2 cellular contexts compared by ENCODE assay signal in the genomic region with DNA sequence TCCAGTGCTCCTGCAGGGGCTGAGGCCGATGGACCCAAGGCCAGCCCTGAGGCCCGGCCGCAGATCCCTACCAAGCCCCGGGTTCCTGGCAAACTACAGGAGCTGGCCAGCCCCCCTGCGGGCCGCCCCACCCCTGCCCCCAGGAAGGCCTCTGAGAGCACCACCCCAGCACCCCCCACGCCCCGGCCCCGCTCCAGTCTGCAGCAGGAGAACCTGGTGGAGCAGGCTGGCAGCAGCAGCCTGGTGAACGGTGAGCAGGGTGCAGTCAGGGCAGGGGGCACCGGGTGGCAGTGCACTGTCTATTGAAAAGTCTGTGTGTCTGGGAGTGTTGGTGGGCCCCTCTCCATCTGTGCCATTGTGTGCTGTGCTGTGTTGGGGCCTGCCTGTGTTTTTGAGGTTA.
TF ChIP-seq lines count a peak whose summit lies in the region.

No MANE protein-coding gene starts in this region.

TF ChIP-seq in GM23338, 12 proteins besides CTCF, POLR2A, EP300 and RAD21 (continued from another document):
- TF ChIP-seq, protein P1, sequence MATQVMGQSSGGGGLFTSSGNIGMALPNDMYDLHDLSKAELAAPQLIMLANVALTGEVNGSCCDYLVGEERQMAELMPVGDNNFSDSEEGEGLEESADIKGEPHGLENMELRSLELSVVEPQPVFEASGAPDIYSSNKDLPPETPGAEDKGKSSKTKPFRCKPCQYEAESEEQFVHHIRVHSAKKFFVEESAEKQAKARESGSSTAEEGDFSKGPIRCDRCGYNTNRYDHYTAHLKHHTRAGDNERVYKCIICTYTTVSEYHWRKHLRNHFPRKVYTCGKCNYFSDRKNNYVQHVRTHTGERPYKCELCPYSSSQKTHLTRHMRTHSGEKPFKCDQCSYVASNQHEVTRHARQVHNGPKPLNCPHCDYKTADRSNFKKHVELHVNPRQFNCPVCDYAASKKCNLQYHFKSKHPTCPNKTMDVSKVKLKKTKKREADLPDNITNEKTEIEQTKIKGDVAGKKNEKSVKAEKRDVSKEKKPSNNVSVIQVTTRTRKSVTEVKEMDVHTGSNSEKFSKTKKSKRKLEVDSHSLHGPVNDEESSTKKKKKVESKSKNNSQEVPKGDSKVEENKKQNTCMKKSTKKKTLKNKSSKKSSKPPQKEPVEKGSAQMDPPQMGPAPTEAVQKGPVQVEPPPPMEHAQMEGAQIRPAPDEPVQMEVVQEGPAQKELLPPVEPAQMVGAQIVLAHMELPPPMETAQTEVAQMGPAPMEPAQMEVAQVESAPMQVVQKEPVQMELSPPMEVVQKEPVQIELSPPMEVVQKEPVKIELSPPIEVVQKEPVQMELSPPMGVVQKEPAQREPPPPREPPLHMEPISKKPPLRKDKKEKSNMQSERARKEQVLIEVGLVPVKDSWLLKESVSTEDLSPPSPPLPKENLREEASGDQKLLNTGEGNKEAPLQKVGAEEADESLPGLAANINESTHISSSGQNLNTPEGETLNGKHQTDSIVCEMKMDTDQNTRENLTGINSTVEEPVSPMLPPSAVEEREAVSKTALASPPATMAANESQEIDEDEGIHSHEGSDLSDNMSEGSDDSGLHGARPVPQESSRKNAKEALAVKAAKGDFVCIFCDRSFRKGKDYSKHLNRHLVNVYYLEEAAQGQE (IDR thresholded peaks at IDR 0.05; ENCODE audit: unreplicated experiment), result no peak
- TF ChIP-seq ZNF331 (CRISPR knock-in tag; IDR thresholded peaks at IDR 0.05; ENCODE audit: low read depth) (no peak), STAT1 (IDR thresholded peaks at IDR 0.05; ENCODE audit: unreplicated experiment) (no peak), ETS1 (IDR thresholded peaks at IDR 0.05) (no peak), CREB1 (CRISPR knock-in tag; IDR thresholded peaks at IDR 0.05; ENCODE audit: low read depth) (no peak)
- TF ChIP-seq, protein P2, sequence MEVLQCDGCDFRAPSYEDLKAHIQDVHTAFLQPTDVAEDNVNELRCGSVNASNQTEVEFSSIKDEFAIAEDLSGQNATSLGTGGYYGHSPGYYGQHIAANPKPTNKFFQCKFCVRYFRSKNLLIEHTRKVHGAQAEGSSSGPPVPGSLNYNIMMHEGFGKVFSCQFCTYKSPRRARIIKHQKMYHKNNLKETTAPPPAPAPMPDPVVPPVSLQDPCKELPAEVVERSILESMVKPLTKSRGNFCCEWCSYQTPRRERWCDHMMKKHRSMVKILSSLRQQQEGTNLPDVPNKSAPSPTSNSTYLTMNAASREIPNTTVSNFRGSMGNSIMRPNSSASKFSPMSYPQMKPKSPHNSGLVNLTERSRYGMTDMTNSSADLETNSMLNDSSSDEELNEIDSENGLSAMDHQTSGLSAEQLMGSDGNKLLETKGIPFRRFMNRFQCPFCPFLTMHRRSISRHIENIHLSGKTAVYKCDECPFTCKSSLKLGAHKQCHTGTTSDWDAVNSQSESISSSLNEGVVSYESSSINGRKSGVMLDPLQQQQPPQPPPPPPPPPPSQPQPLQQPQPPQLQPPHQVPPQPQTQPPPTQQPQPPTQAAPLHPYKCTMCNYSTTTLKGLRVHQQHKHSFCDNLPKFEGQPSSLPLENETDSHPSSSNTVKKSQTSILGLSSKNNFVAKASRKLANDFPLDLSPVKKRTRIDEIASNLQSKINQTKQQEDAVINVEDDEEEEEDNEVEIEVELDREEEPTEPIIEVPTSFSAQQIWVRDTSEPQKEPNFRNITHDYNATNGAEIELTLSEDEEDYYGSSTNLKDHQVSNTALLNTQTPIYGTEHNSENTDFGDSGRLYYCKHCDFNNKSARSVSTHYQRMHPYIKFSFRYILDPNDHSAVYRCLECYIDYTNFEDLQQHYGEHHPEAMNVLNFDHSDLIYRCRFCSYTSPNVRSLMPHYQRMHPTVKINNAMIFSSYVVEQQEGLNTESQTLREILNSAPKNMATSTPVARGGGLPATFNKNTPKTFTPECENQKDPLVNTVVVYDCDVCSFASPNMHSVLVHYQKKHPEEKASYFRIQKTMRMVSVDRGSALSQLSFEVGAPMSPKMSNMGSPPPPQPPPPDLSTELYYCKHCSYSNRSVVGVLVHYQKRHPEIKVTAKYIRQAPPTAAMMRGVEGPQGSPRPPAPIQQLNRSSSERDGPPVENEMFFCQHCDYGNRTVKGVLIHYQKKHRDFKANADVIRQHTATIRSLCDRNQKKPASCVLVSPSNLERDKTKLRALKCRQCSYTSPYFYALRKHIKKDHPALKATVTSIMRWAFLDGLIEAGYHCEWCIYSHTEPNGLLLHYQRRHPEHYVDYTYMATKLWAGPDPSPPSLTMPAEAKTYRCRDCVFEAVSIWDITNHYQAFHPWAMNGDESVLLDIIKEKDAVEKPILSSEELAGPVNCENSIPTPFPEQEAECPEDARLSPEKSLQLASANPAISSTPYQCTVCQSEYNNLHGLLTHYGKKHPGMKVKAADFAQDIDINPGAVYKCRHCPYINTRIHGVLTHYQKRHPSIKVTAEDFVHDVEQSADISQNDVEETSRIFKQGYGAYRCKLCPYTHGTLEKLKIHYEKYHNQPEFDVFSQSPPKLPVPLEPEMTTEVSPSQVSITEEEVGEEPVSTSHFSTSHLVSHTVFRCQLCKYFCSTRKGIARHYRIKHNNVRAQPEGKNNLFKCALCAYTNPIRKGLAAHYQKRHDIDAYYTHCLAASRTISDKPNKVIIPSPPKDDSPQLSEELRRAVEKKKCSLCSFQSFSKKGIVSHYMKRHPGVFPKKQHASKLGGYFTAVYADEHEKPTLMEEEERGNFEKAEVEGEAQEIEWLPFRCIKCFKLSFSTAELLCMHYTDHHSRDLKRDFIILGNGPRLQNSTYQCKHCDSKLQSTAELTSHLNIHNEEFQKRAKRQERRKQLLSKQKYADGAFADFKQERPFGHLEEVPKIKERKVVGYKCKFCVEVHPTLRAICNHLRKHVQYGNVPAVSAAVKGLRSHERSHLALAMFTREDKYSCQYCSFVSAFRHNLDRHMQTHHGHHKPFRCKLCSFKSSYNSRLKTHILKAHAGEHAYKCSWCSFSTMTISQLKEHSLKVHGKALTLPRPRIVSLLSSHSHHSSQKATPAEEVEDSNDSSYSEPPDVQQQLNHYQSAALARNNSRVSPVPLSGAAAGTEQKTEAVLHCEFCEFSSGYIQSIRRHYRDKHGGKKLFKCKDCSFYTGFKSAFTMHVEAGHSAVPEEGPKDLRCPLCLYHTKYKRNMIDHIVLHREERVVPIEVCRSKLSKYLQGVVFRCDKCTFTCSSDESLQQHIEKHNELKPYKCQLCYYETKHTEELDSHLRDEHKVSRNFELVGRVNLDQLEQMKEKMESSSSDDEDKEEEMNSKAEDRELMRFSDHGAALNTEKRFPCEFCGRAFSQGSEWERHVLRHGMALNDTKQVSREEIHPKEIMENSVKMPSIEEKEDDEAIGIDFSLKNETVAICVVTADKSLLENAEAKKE (CRISPR knock-in tag; IDR thresholded peaks at IDR 0.05), result no peak

TF ChIP-seq in WTC11, 78 proteins besides CTCF, POLR2A, EP300 and RAD21 (continued from another document):
- no peak for TF ChIP-seq PRDM15 (CRISPR knock-in tag; IDR thresholded peaks at IDR 0.05)
- no peak for TF ChIP-seq ZNF121 (CRISPR knock-in tag; IDR thresholded peaks at IDR 0.05)
- no peak for TF ChIP-seq ZNF532 (CRISPR knock-in tag; IDR thresholded peaks at IDR 0.05; ENCODE audit: borderline replicate concordance)
- TF ChIP-seq, protein P3, sequence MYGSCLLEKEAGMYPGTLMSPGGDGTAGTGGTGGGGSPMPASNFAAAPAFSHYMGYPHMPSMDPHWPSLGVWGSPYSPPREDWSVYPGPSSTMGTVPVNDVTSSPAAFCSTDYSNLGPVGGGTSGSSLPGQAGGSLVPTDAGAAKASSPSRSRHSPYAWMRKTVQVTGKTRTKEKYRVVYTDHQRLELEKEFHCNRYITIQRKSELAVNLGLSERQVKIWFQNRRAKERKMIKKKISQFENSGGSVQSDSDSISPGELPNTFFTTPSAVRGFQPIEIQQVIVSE (CRISPR knock-in tag; IDR thresholded peaks at IDR 0.05; ENCODE audit: borderline replicate concordance), result no peak
- no peak for TF ChIP-seq NR1H2 (CRISPR knock-in tag; IDR thresholded peaks at IDR 0.05)
- TF ChIP-seq HMGA2 (CRISPR knock-in tag; IDR thresholded peaks at IDR 0.05), result no peak
- no peak for TF ChIP-seq CREM (CRISPR knock-in tag; IDR thresholded peaks at IDR 0.05)
- TF ChIP-seq FOXJ3 (CRISPR knock-in tag; IDR thresholded peaks at IDR 0.05; ENCODE audit: borderline replicate concordance), result no peak
- no peak for TF ChIP-seq ZNF423 (CRISPR knock-in tag; IDR thresholded peaks at IDR 0.05)
- no peak for TF ChIP-seq IRF1 (CRISPR knock-in tag; IDR thresholded peaks at IDR 0.05)
